ENCODE assay signal across 36 cellular contexts in genomic region chr3:19077388-19077787, GRCh38.
"Had no signal": no experiment of that assay in that cellular context is flagged by ENCODE, and none has a peak within 500 bp of the region (broad histone marks: within the 10 kb centered on the region; RNA-seq: fewer than 3 reads in every experiment).

No MANE protein-coding gene starts in this region.

- DNase-seq: Karpas-422, Kasumi-1, MG63, MM.1S, MV-4-11, NCI-H1048, NCI-H1092, NCI-H1092 treated with DMSO at 0.1 percent for 48 hours, NCI-H1105, NCI-H1105 treated with DMSO at 0.1 percent for 48 hours, NCI-H1417 treated with DMSO at 0.1 percent for 48 hours, NCI-H1436, NCI-H1436 treated with DMSO at 0.1 percent for 48 hours, NCI-H146, NCI-H1694, NCI-H1694 treated with DMSO at 0.1 percent for 48 hours, NCI-H187, NCI-H187 treated with DMSO at 0.1 percent for 48 hours, NCI-H1930, NCI-H2029, NCI-H2029 treated with DMSO at 0.1 percent for 48 hours, NCI-H2081, NCI-H2081 treated with DMSO at 0.1 percent for 48 hours, NCI-H2107, NCI-H2171, NCI-H2171 treated with DMSO at 0.1 percent for 48 hours, NCI-H2227 treated with DMSO at 0.1 percent for 48 hours, NCI-H226, NCI-H345, NCI-H446, NCI-H446 treated with DMSO at 0.1 percent for 48 hours, NCI-H510A, NCI-H510A treated with DMSO at 0.1 percent for 48 hours, NCI-H524, NCI-H524 treated with DMSO at 0.1 percent for 48 hours had no signal

- H3K4me3 ChIP-seq: MG63 had no signal

- H3K4me2 ChIP-seq: KMS-11 had no signal

- H3K9me3 ChIP-seq: MG63 had no signal

- H3K27me3 ChIP-seq: MG63 had no signal

- H3K27ac ChIP-seq: KMS-11 had no signal

- H3K9ac ChIP-seq: KMS-11 had no signal

- H3K36me3 ChIP-seq: MG63 had no signal
